25 cellular contexts compared by ENCODE assay signal in genomic region chr10:119735451-119735850, GRCh38.
"Had no signal": no experiment of that assay in that cellular context is flagged by ENCODE, and none has a peak within 500 bp of the region (broad histone marks: within the 10 kb centered on the region; RNA-seq: fewer than 3 reads in every experiment).

No MANE protein-coding gene starts in this region.

- H3K27ac ChIP-seq: colonic mucosa, psoas muscle, skin epidermis had no signal

- H3K27me3 ChIP-seq: colonic mucosa, tibial nerve, uterus had no signal

- H3K4me3 ChIP-seq: colonic mucosa, mucosa of descending colon, psoas muscle, skin epidermis, tibial nerve, uterus had no signal

- H3K27ac Mint-ChIP-seq: activated CD8-positive, alpha-beta T cell treated with anti-CD3 and anti-CD28 coated beads for 36 hours; activated naive CD8-positive, alpha-beta T cell treated with anti-CD3 and anti-CD28 coated beads, Interleukin-2, amount 10 ng/mL, durations not matched to agents 7 days and 5 days; activated T-cell treated with anti-CD3 and anti-CD28 coated beads, Interleukin-2, amount 50 U/mL, for 24 hours; activated T-helper 2 cell treated with anti-CD3 and anti-CD28 coated beads, Interferon-gamma antibody, Interleukin-2, Interleukin-4, amounts not matched to agents 10 μg/mL and 5 μg/mL and 100 μg/mL, durations not matched to agents 14 hours and 24 hours and 36 hours; brain; naive thymus-derived CD4-positive, alpha-beta T cell; stimulated activated naive CD8-positive, alpha-beta T cell treated with anti-CD3 and anti-CD28 coated beads, Interleukin-15, Interleukin-2, amounts not matched to agents 100 ng/mL and 50 ng/mL, for 24 hours had no signal

- H3K9me3 ChIP-seq: colonic mucosa, mucosa of descending colon, psoas muscle, tibial nerve, uterus had no signal

- H3K4me1 ChIP-seq: colonic mucosa had no signal

- DNase-seq: activated CD4-positive, alpha-beta T cell treated with anti-CD3 and anti-CD28 coated beads for 48 hours; activated CD4-positive, CD25-positive, alpha-beta regulatory T cell; activated CD8-positive, alpha-beta T cell treated with anti-CD3 and anti-CD28 coated beads for 36 hours; activated naive CD4-positive, alpha-beta T cell treated with Interleukin-2 at 50 U/mL for 16 hours; activated naive CD8-positive, alpha-beta T cell treated with anti-CD3 and anti-CD28 coated beads, Interleukin-2, amount 10 ng/mL, durations not matched to agents 7 days and 5 days; activated T-cell treated with anti-CD3 and anti-CD28 coated beads, Interleukin-2, amount 50 U/mL, for 24 hours; amygdala; central memory CD4-positive, alpha-beta T cell; colonic mucosa; foreskin melanocyte; glutamatergic neuron; hippocampal formation; kidney; mucosa of descending colon; naive thymus-derived CD4-positive, alpha-beta T cell; psoas muscle; right cardiac atrium; T-helper 9 cell; uterus had no signal

- H3K27me3 Mint-ChIP-seq: activated CD8-positive, alpha-beta T cell treated with anti-CD3 and anti-CD28 coated beads for 36 hours; activated naive CD8-positive, alpha-beta T cell treated with anti-CD3 and anti-CD28 coated beads, Interleukin-2, amount 10 ng/mL, durations not matched to agents 7 days and 5 days; activated T-cell treated with anti-CD3 and anti-CD28 coated beads, Interleukin-2, amount 50 U/mL, for 24 hours; brain; naive thymus-derived CD4-positive, alpha-beta T cell; stimulated activated naive CD8-positive, alpha-beta T cell treated with anti-CD3 and anti-CD28 coated beads, Interleukin-15, Interleukin-2, amounts not matched to agents 100 ng/mL and 50 ng/mL, for 24 hours had no signal

- H3K9me3 Mint-ChIP-seq: activated CD8-positive, alpha-beta T cell treated with anti-CD3 and anti-CD28 coated beads for 36 hours; activated naive CD8-positive, alpha-beta T cell treated with anti-CD3 and anti-CD28 coated beads, Interleukin-2, amount 10 ng/mL, durations not matched to agents 7 days and 5 days; activated T-cell treated with anti-CD3 and anti-CD28 coated beads, Interleukin-2, amount 50 U/mL, for 24 hours; activated T-helper 2 cell treated with anti-CD3 and anti-CD28 coated beads, Interferon-gamma antibody, Interleukin-2, Interleukin-4, amounts not matched to agents 10 μg/mL and 5 μg/mL and 100 μg/mL, durations not matched to agents 14 hours and 24 hours and 36 hours; brain; naive thymus-derived CD4-positive, alpha-beta T cell; stimulated activated naive CD8-positive, alpha-beta T cell treated with anti-CD3 and anti-CD28 coated beads, Interleukin-15, Interleukin-2, amounts not matched to agents 100 ng/mL and 50 ng/mL, for 24 hours had no signal

- ATAC-seq: left lobe of liver; mucosa of descending colon; naive thymus-derived CD4-positive, alpha-beta T cell; right cardiac atrium had no signal

- H3K4me3 Mint-ChIP-seq: activated CD8-positive, alpha-beta T cell treated with anti-CD3 and anti-CD28 coated beads for 36 hours; activated naive CD8-positive, alpha-beta T cell treated with anti-CD3 and anti-CD28 coated beads, Interleukin-2, amount 10 ng/mL, durations not matched to agents 7 days and 5 days; activated T-cell treated with anti-CD3 and anti-CD28 coated beads, Interleukin-2, amount 50 U/mL, for 24 hours; brain; naive thymus-derived CD4-positive, alpha-beta T cell; stimulated activated naive CD8-positive, alpha-beta T cell treated with anti-CD3 and anti-CD28 coated beads, Interleukin-15, Interleukin-2, amounts not matched to agents 100 ng/mL and 50 ng/mL, for 24 hours had no signal

- H3K36me3 Mint-ChIP-seq: naive thymus-derived CD4-positive, alpha-beta T cell had no signal

- H3K36me3 ChIP-seq: colonic mucosa, uterus had no signal
